In the genomic region with DNA sequence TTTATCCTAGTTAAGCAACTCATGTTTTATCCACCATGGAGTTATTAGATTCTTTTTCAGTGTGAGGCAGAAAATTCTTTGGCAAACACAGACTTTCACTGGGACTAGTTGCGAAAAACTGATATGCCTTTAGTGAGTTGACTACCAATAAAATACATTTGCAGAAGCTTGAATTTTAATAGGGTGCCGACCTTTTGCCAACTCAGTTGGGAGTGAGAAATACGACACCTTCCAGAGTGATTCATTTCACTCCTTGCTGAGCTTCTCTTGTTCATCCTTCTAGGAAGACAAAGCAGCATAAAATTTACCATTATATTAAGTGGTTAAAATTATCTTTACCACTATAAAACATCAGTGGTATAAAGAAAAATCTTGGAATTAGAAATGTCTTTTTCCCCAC, we compare ENCODE assay signal across 16 cellular contexts. TPM values are rescaled to one million over a fixed set of nuclear protein-coding genes. Genes with fewer than 3 reads are reported as not detected.
DNase-seq lines count a peak whose midpoint lies in the region; ATAC-seq, FAIRE-seq and TF ChIP-seq lines count a peak whose summit lies in the region.
"Had no signal": no experiment of that assay in that cellular context is flagged by ENCODE, and none has a peak within 500 bp of the region (broad histone marks: within the 10 kb centered on the region; RNA-seq: fewer than 3 reads in every experiment).

No MANE protein-coding gene starts in this region.

- H3K4me1 Mint-ChIP-seq in activated naive CD8-positive, alpha-beta T cell treated with anti-CD3 and anti-CD28 coated beads, Interleukin-2, amount 50 U/mL, for 24 hours = no peaks in the 10 kb centered on the region
- H3K4me1 Mint-ChIP-seq: CD8-positive, alpha-beta memory T cell had no signal

- H3K27ac Mint-ChIP-seq in activated naive CD8-positive, alpha-beta T cell treated with anti-CD3 and anti-CD28 coated beads, Interleukin-2, amount 50 U/mL, for 24 hours = no peak overlapping the region
- H3K27ac Mint-ChIP-seq: CD8-positive, alpha-beta memory T cell had no signal

- H3K36me3 Mint-ChIP-seq in activated naive CD8-positive, alpha-beta T cell treated with anti-CD3 and anti-CD28 coated beads, Interleukin-2, amount 50 U/mL, for 24 hours (ENCODE audit: low read depth) = no peaks in the 10 kb centered on the region

- DNase-seq in NCI-H1092 treated with DMSO at 0.1 percent for 48 hours (lab: John Stamatoyannopoulos, UW) (peak; percentile 2), NCI-H1092 (lab: John Stamatoyannopoulos, UW) (no peak), NCI-H446 (lab: John Stamatoyannopoulos, UW) (peak; percentile 17 to 56), bronchial epithelial cell (ENCODE audit: low read depth) (peak; percentile 35), sciatic nerve (ENCODE audit: low spot score) (no peak), HPDE6-E6E7 (ENCODE audit: extremely low spot score) (no peak)
- DNase-seq in activated naive CD8-positive, alpha-beta T cell treated with anti-CD3 and anti-CD28 coated beads, Interleukin-2, amount 50 U/mL, for 24 hours = no peak
- DNase-seq: CD8-positive, alpha-beta memory T cell; NCI-H187; NCI-H2171; NCI-H510A treated with DMSO at 0.1 percent for 48 hours had no signal

- H3K27me3 Mint-ChIP-seq in activated naive CD8-positive, alpha-beta T cell treated with anti-CD3 and anti-CD28 coated beads, Interleukin-2, amount 50 U/mL, for 24 hours = no peaks in the 10 kb centered on the region
- H3K27me3 Mint-ChIP-seq: CD8-positive, alpha-beta memory T cell had no signal

- H3K27me3 ChIP-seq in bronchial epithelial cell (ENCODE audit: control insufficient read depth, insufficient read depth, low read length) = no peaks in the 10 kb centered on the region
- H3K27me3 ChIP-seq: BLaER1 had no signal

- intact Hi-C loops in sciatic nerve (cut with DNase I) = no loop called here

- peak; percentile 48 for ATAC-seq in sciatic nerve
- ATAC-seq in SK-N-SH treated with all-trans-retinoic acid at 6 μM for 48 hours = no peak
- ATAC-seq in activated naive CD8-positive, alpha-beta T cell treated with anti-CD3 and anti-CD28 coated beads, Interleukin-2, amount 50 U/mL, for 24 hours = no peak

- H3K4me3 ChIP-seq in bronchial epithelial cell (ENCODE audit: low read depth, low read length) = no peak overlapping the region
- H3K4me3 ChIP-seq: BLaER1, HAP-1 had no signal

- TF ChIP-seq CTCF in bronchial epithelial cell (IDR thresholded peaks at IDR 0.05; ENCODE audit: insufficient read depth, low read length, severe bottlenecking) = no peak

- no peak overlapping the region for H3K4me3 Mint-ChIP-seq in activated naive CD8-positive, alpha-beta T cell treated with anti-CD3 and anti-CD28 coated beads, Interleukin-2, amount 50 U/mL, for 24 hours
- H3K4me3 Mint-ChIP-seq: CD8-positive, alpha-beta memory T cell had no signal

- FAIRE-seq in bronchial epithelial cell (lab: Jason Lieb, UNC) = no peak

- no peaks in the 10 kb centered on the region for H3K9me3 Mint-ChIP-seq in activated naive CD8-positive, alpha-beta T cell treated with anti-CD3 and anti-CD28 coated beads, Interleukin-2, amount 50 U/mL, for 24 hours

- H3K36me3 ChIP-seq in bronchial epithelial cell (ENCODE audit: control insufficient read depth, insufficient read depth, low read length) = no peaks in the 10 kb centered on the region
- H3K36me3 ChIP-seq: BLaER1, HAP-1 had no signal

TF ChIP-seq in SK-N-SH treated with all-trans-retinoic acid at 6 μM for 48 hours, 23 proteins besides CTCF, POLR2A, EP300 and RAD21:
- TF ChIP-seq PATZ1 (CRISPR knock-in tag; IDR thresholded peaks at IDR 0.05; ENCODE audit: borderline replicate concordance) (no peak), SNAI2 (CRISPR knock-in tag; IDR thresholded peaks at IDR 0.05) (no peak), ZNF70 (CRISPR knock-in tag; IDR thresholded peaks at IDR 0.05) (no peak), ZNF565 (CRISPR knock-in tag; conservative IDR thresholded peaks at IDR 0.05; ENCODE audit: low read depth) (no peak), TCF4 (CRISPR knock-in tag; IDR thresholded peaks at IDR 0.05; ENCODE audit: borderline replicate concordance) (no peak), TOX (CRISPR knock-in tag; IDR thresholded peaks at IDR 0.05; ENCODE audit: borderline replicate concordance) (no peak), GLIS3 (CRISPR knock-in tag; IDR thresholded peaks at IDR 0.05) (no peak), ZFP3 (CRISPR knock-in tag; IDR thresholded peaks at IDR 0.05) (no peak)

RNA-seq across cellular contexts. Expression of gene KRTAP23-1, which starts 1.2 kb away (rescaled TPM):
- total RNA-seq in bronchial epithelial cell (not detected in 2 replicates), sciatic nerve (not detected)
- total RNA-seq: CD8-positive, alpha-beta memory T cell; HT-29; OCI-LY7 had no signal

RNA-seq across cellular contexts. Expression of gene KRTAP27-1, which starts 12.1 kb away (rescaled TPM):
- total RNA-seq in bronchial epithelial cell (not detected in 2 replicates), sciatic nerve (not detected)
- total RNA-seq: CD8-positive, alpha-beta memory T cell; HT-29; OCI-LY7 had no signal

RNA-seq across cellular contexts. Expression of gene KRTAP13-2, which starts 22.5 kb away (rescaled TPM):
- total RNA-seq in bronchial epithelial cell = not detected in 2 replicates
- total RNA-seq in sciatic nerve = not detected
- total RNA-seq: CD8-positive, alpha-beta memory T cell; HT-29; OCI-LY7 had no signal

RNA-seq across cellular contexts. Expression of gene KRTAP26-1, which starts 29.5 kb away (rescaled TPM):
- total RNA-seq in bronchial epithelial cell (not detected in 2 replicates), sciatic nerve (not detected)
- total RNA-seq: CD8-positive, alpha-beta memory T cell; HT-29; OCI-LY7 had no signal

RNA-seq across cellular contexts. Expression of gene KRTAP13-1, which starts 46.3 kb away (rescaled TPM):
- total RNA-seq in bronchial epithelial cell = not detected in 2 replicates
- total RNA-seq in sciatic nerve = not detected
- total RNA-seq: CD8-positive, alpha-beta memory T cell; HT-29; OCI-LY7 had no signal

Comparison
In these comparisons a context has a peak if more than half of its experiments do, and no peak if none do; other contexts are left out.
1. DNase-seq: peak in NCI-H1092 treated with DMSO at 0.1 percent for 48 hours (single experiment), NCI-H446 (2 of 2) and bronchial epithelial cell (single experiment); none in NCI-H1092 (single experiment), sciatic nerve (single experiment), HPDE6-E6E7 (single experiment) and activated naive CD8-positive, alpha-beta T cell treated with anti-CD3 and anti-CD28 coated beads, Interleukin-2, amount 50 U/mL, for 24 hours (single experiment).